Comparison of ENCODE assay signal across 8 cellular contexts in the genomic region with DNA sequence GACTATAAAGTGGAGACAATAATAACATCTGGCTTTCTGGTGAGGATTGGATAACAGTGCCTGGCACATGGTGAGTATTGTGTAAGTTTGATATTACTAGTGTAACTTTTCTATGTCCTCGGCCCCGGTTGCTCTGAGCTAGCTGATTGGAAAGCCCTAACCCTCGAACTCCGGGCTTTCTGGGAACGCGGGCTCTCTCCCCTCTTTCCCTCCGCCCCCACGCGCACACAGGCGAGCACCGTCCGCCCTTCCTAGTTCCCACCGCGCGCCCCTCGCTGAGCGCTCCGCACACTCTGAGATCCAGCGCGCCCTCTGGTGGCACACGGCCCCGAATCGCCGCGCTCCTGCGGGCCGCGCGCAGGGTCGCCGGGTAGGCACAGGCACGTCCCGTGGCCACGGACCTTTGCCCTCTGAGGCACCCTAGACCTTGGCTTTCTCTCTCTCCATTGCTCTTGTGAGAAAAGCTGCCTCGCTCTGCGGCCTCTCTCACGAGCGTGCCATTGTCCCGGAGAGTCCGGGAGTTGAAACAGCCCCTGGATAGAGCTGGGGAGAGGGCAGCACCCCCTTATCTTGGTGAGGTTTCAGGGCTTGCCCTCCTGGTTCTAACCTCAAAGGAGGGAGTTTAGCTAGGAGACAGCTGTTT. TPM values are rescaled to one million over a fixed set of nuclear protein-coding genes. Genes with fewer than 3 reads are reported as not detected.
DNase-seq lines count a peak whose midpoint lies in the region; ATAC-seq and TF ChIP-seq lines count a peak whose summit lies in the region.

No MANE protein-coding gene starts in this region.

- 6% methylated on average over 39 to 40 of the region's 40 CpGs for WGBS in lung, 2 donors

- TF ChIP-seq CTCF in coronary artery (IDR thresholded peaks at IDR 0.05) (peak; percentile 73), lung (IDR thresholded peaks at IDR 0.05; ENCODE audit: control extremely low read depth, extremely low read depth) (peak; percentile 53)

- no peaks in the 10 kb centered on the region for H3K36me3 ChIP-seq in lung (ENCODE audit: control insufficient read depth in 2 of 2, insufficient read depth in 2 of 2, low read length in 2 of 2)

- no peaks in the 10 kb centered on the region for H3K9me3 ChIP-seq in lung (ENCODE audit: control insufficient read depth in 2 of 2, insufficient read depth in 1 of 2, low read length in 1 of 2)

- H3K27me3 ChIP-seq in lung (ENCODE audit: control insufficient read depth, insufficient read depth) = no peaks in the 10 kb centered on the region

- H3K4me1 ChIP-seq in lung (ENCODE audit: control insufficient read depth in 2 of 2, insufficient read depth in 2 of 2, low read length in 2 of 2) = no peaks in the 10 kb centered on the region

- ATAC-seq in lung (ENCODE audit: insufficient read depth, low FRiP score) (no peak), HG03378 (IDR thresholded peaks at IDR 0.05; ENCODE audit: unreplicated experiment) (no peak)

- H3K4me3 ChIP-seq in coronary artery (peak overlapping the region; percentile 65), lung (no peak overlapping the region)

- peak; percentile 7 for DNase-seq in SKM-1 treated with dmso at 0.1 percent for 144 hours (lab: John Stamatoyannopoulos, UW; ENCODE audit: unreplicated experiment)
- DNase-seq in SKM-1 (lab: John Stamatoyannopoulos, UW; ENCODE audit: unreplicated experiment) = no peak
- DNase-seq in NCI-H1105 treated with DMSO at 0.1 percent for 48 hours (lab: John Stamatoyannopoulos, UW) = peak; percentile 39
- DNase-seq in activated CD4-positive, alpha-beta T cell treated with anti-CD3 and anti-CD28 coated beads for 24 hours (ENCODE audit: low read depth in 2 of 2) = peak; percentile 36 to 51
- no peak for DNase-seq in coronary artery (ENCODE audit: low spot score)
- no peak for DNase-seq in lung (ENCODE audit: low spot score)
- DNase-seq in stimulated activated CD8-positive, alpha-beta memory T cell treated with anti-CD3 and anti-CD28 coated beads, Interleukin-2, amount 100 ng/mL, for 48 hours (ENCODE audit: low read depth in 2 of 2) = peak; percentile 53 to 58

- no peak overlapping the region for H3K27ac ChIP-seq in coronary artery
- no peak overlapping the region for H3K27ac ChIP-seq in lung (ENCODE audit: low read depth in 1 of 2, low read length in 1 of 2)

RNA-seq across cellular contexts. Expression of gene ESRRB, which starts 23.2 kb away (rescaled TPM):
- total RNA-seq in lung = under 1 TPM; 0.15 to 0.26 TPM
- under 1 TPM; 0.02 to 0.20 TPM for polyA plus RNA-seq in lung

Comparison
In these comparisons a context has a peak if more than half of its experiments do, and no peak if none do; other contexts are left out.
1. DNase-seq: peak in SKM-1 treated with dmso at 0.1 percent for 144 hours (single experiment), NCI-H1105 treated with DMSO at 0.1 percent for 48 hours (single experiment), activated CD4-positive, alpha-beta T cell treated with anti-CD3 and anti-CD28 coated beads for 24 hours (2 of 2) and stimulated activated CD8-positive, alpha-beta memory T cell treated with anti-CD3 and anti-CD28 coated beads, Interleukin-2, amount 100 ng/mL, for 48 hours (2 of 2); none in SKM-1 (single experiment), coronary artery (single experiment) and lung (single experiment).